9 cellular contexts compared by ENCODE assay signal in genomic region chr11:113401718-113402117, GRCh38. TPM values are rescaled to one million over a fixed set of nuclear protein-coding genes. Genes with fewer than 3 reads are reported as not detected.
DNase-seq lines count a peak whose midpoint lies in the region; TF ChIP-seq lines count a peak whose summit lies in the region.
"Had no signal": no experiment of that assay in that cellular context is flagged by ENCODE, and none has a peak within 500 bp of the region (broad histone marks: within the 10 kb centered on the region; RNA-seq: fewer than 3 reads in every experiment).

No MANE protein-coding gene starts in this region.

- no peak overlapping the region for H2BK5ac ChIP-seq in trophoblast cell (ENCODE audit: low read depth, low read length, poor library complexity)

- no peak overlapping the region for H4K12ac ChIP-seq in trophoblast cell (ENCODE audit: low read depth, low read length)

- H3K4me3 Mint-ChIP-seq in progenitor cell of endocrine pancreas (ENCODE audit: low read depth), result no peak overlapping the region

- no peak overlapping the region for H2AK5ac ChIP-seq in trophoblast cell (ENCODE audit: low read length)

- H3K9me3 ChIP-seq in trophoblast cell (ENCODE audit: insufficient read depth, low read depth, low read length), result peaks cover 2% of the 10 kb centered on the region

- no peaks in the 10 kb centered on the region for H3K79me2 ChIP-seq in trophoblast cell (ENCODE audit: control insufficient read depth, insufficient read depth, low read length, poor library complexity)

- H3K36me3 Mint-ChIP-seq in progenitor cell of endocrine pancreas (ENCODE audit: insufficient read depth), result no peaks in the 10 kb centered on the region

- peaks cover 30% of the 10 kb centered on the region for H3K27me3 Mint-ChIP-seq in progenitor cell of endocrine pancreas

- no peak overlapping the region for H3K18ac ChIP-seq in trophoblast cell (ENCODE audit: low read length)

- H4K8ac ChIP-seq in trophoblast cell (ENCODE audit: low read depth, low read length), result no peak overlapping the region

- no peaks in the 10 kb centered on the region for H3K4me1 Mint-ChIP-seq in progenitor cell of endocrine pancreas (ENCODE audit: low read depth)

- H3K23ac ChIP-seq in trophoblast cell (ENCODE audit: low read length), result no peak overlapping the region

- H3K4me1 ChIP-seq in trophoblast cell (ENCODE audit: control insufficient read depth in 1 of 2, insufficient read depth in 2 of 2, low read length in 2 of 2), result peaks cover 0 to 2% of the 10 kb centered on the region in 2 experiments

- no peak overlapping the region for H3K9ac ChIP-seq in trophoblast cell (ENCODE audit: low read length)

- H2BK120ac ChIP-seq in trophoblast cell (ENCODE audit: insufficient read depth, low read length, poor library complexity), result no peak overlapping the region

- DNase-seq in CD1c-positive myeloid dendritic cell (ENCODE audit: extremely low spot score), result peak; percentile 2
- peak; percentile 69 for DNase-seq in NCI-H1694 (lab: John Stamatoyannopoulos, UW)
- peak; percentile 41 for DNase-seq in amniotic epithelial cell (ENCODE audit: low read depth)
- DNase-seq in kidney tubule cell (ENCODE audit: low spot score), result peak; percentile 86
- DNase-seq in HuH-7.5 (ENCODE audit: low spot score), result no peak
- DNase-seq in progenitor cell of endocrine pancreas (ENCODE audit: low spot score, unreplicated experiment), result no peak
- no peak for DNase-seq in NCI-H1930 (lab: John Stamatoyannopoulos, UW)
- no peak for DNase-seq in trophoblast cell
- DNase-seq: DND-41 had no signal

- no peak overlapping the region for H3K4ac ChIP-seq in trophoblast cell (ENCODE audit: low read depth, low read length)

- H3K4me3 ChIP-seq in trophoblast cell (ENCODE audit: low read depth, low read length), result no peak overlapping the region

- H3K27ac Mint-ChIP-seq in progenitor cell of endocrine pancreas, result no peak overlapping the region

- TF ChIP-seq CTCF in progenitor cell of endocrine pancreas (IDR thresholded peaks at IDR 0.05; ENCODE audit: unreplicated experiment), result no peak

- no CpG with 5 or more reads among the region's 2 CpGs for WGBS in trophoblast cell (ENCODE audit: extremely low coverage, insufficient coverage, insufficient read length)

- H3K79me1 ChIP-seq in trophoblast cell (ENCODE audit: low read length), result no peaks in the 10 kb centered on the region

- no peak overlapping the region for H4K91ac ChIP-seq in trophoblast cell (ENCODE audit: low read depth, low read length)

- no peak overlapping the region for H3K4me2 ChIP-seq in trophoblast cell (ENCODE audit: low read length)

- H3K27ac ChIP-seq in trophoblast cell (ENCODE audit: low read depth, low read length), result no peak overlapping the region

- H3K27me3 ChIP-seq in trophoblast cell (ENCODE audit: insufficient read depth, low read length), result no peaks in the 10 kb centered on the region

- H2AFZ ChIP-seq in trophoblast cell (ENCODE audit: insufficient read depth, low read length, poor library complexity), result no peak overlapping the region

- no peaks in the 10 kb centered on the region for H3K36me3 ChIP-seq in trophoblast cell (ENCODE audit: control insufficient read depth in 1 of 2, insufficient read depth in 2 of 2, low read length in 2 of 2)

- no peak overlapping the region for H2BK12ac ChIP-seq in trophoblast cell (ENCODE audit: low read length)

- H3K9me3 Mint-ChIP-seq in progenitor cell of endocrine pancreas (ENCODE audit: low read depth), result no peaks in the 10 kb centered on the region

- no peak overlapping the region for H3K14ac ChIP-seq in trophoblast cell (ENCODE audit: low read length)

RNA-seq across cellular contexts. Expression of gene ANKK1, which starts 14.1 kb away (rescaled TPM):
- 0.11 and 0.41 TPM in 2 replicates for total RNA-seq in progenitor cell of endocrine pancreas
- polyA plus RNA-seq in trophoblast cell (2013), result 0.26 and 0.38 TPM in 2 replicates

Comparison
In these comparisons a context has a peak if more than half of its experiments do, and no peak if none do; other contexts are left out.
1. DNase-seq: peak in CD1c-positive myeloid dendritic cell (single experiment), NCI-H1694 (single experiment), amniotic epithelial cell (single experiment) and kidney tubule cell (single experiment); none in HuH-7.5 (single experiment), progenitor cell of endocrine pancreas (single experiment), NCI-H1930 (0 of 2) and trophoblast cell (0 of 2).